In genomic region chr5:178341091-178341960, GRCh38 we compare ENCODE assay signal across 1 cellular context.
TF ChIP-seq lines count a peak whose summit lies in the region.

No MANE protein-coding gene starts in this region.

TF ChIP-seq in H1, 55 proteins besides CTCF, POLR2A, EP300 and RAD21 (continued from another document):
- TF ChIP-seq HDAC2 (IDR thresholded peaks at IDR 0.05; ENCODE audit: borderline replicate concordance in 1 of 2, low read depth in 2 of 2, low read length in 2 of 2) (no peak), YY1 (IDR thresholded peaks at IDR 0.05; ENCODE audit: low read depth, low read length) (no peak), CREB1 (IDR thresholded peaks at IDR 0.05) (no peak), CEBPB (IDR thresholded peaks at IDR 0.05; ENCODE audit: low read depth, low read length) (no peak)
